Comparison of ENCODE assay signal across 2 cellular contexts in the genomic region with DNA sequence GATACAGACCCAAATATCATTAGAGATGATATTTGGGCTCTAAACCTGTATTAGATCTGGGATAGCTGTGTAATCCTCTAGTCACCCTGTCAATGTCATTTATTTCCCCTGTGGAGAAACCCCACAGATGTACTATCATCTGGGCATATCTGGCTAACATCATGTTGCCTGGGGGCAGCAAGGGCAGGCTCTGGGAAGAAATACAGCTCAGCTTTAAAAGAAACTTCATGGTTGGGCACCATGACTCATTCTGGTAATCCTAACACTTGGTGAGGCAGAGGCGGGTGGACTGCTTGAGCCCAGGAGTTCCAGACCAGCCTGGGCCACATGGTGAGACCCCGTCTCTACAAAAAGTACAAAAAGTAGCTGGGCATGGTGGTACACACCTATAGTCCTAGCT.
TF ChIP-seq lines count a peak whose summit lies in the region.

No MANE protein-coding gene starts in this region.

TF ChIP-seq in IMR-90, 13 proteins besides CTCF, POLR2A, EP300 and RAD21:
- no peak for TF ChIP-seq CHD1 (IDR thresholded peaks at IDR 0.05; ENCODE audit: low read depth, low read length)
TF ChIP-seq in IMR-90: peak in this region for 0.

TF ChIP-seq in SK-N-SH, 30 proteins besides CTCF, POLR2A, EP300 and RAD21:
- no peak for TF ChIP-seq CHD2 (IDR thresholded peaks at IDR 0.05; ENCODE audit: low read length, partially characterized antibody)
- TF ChIP-seq, protein P1, sequence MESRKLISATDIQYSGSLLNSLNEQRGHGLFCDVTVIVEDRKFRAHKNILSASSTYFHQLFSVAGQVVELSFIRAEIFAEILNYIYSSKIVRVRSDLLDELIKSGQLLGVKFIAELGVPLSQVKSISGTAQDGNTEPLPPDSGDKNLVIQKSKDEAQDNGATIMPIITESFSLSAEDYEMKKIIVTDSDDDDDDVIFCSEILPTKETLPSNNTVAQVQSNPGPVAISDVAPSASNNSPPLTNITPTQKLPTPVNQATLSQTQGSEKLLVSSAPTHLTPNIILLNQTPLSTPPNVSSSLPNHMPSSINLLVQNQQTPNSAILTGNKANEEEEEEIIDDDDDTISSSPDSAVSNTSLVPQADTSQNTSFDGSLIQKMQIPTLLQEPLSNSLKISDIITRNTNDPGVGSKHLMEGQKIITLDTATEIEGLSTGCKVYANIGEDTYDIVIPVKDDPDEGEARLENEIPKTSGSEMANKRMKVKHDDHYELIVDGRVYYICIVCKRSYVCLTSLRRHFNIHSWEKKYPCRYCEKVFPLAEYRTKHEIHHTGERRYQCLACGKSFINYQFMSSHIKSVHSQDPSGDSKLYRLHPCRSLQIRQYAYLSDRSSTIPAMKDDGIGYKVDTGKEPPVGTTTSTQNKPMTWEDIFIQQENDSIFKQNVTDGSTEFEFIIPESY (IDR thresholded peaks at IDR 0.05; ENCODE audit: borderline replicate concordance, low read depth) = no peak
- TF ChIP-seq, protein P2, sequence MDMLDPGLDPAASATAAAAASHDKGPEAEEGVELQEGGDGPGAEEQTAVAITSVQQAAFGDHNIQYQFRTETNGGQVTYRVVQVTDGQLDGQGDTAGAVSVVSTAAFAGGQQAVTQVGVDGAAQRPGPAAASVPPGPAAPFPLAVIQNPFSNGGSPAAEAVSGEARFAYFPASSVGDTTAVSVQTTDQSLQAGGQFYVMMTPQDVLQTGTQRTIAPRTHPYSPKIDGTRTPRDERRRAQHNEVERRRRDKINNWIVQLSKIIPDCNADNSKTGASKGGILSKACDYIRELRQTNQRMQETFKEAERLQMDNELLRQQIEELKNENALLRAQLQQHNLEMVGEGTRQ (IDR thresholded peaks at IDR 0.05; ENCODE audit: borderline replicate concordance, low read depth, low read length) = no peak
- peak; percentile 9; the same call in 1 of the 2 replicates for TF ChIP-seq FOSL2 (IDR thresholded peaks at IDR 0.05; ENCODE audit: borderline replicate concordance, low read depth)
- TF ChIP-seq, protein P3, sequence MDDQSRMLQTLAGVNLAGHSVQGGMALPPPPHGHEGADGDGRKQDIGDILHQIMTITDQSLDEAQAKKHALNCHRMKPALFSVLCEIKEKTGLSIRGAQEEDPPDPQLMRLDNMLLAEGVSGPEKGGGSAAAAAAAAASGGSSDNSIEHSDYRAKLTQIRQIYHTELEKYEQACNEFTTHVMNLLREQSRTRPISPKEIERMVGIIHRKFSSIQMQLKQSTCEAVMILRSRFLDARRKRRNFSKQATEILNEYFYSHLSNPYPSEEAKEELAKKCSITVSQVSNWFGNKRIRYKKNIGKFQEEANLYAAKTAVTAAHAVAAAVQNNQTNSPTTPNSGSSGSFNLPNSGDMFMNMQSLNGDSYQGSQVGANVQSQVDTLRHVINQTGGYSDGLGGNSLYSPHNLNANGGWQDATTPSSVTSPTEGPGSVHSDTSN (IDR thresholded peaks at IDR 0.05) = peak; percentile 73
- TF ChIP-seq, protein P4, sequence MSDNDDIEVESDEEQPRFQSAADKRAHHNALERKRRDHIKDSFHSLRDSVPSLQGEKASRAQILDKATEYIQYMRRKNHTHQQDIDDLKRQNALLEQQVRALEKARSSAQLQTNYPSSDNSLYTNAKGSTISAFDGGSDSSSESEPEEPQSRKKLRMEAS (IDR thresholded peaks at IDR 0.05; ENCODE audit: low read depth) = no peak
- no peak for TF ChIP-seq RCOR1 (IDR thresholded peaks at IDR 0.05; ENCODE audit: low read length)
- TF ChIP-seq TCF12 (IDR thresholded peaks at IDR 0.05) = peak; percentile 91
- TF ChIP-seq JUND (IDR thresholded peaks at IDR 0.05) = peak; percentile 31; the same call in 1 of the 2 replicates
